In the genomic region with DNA sequence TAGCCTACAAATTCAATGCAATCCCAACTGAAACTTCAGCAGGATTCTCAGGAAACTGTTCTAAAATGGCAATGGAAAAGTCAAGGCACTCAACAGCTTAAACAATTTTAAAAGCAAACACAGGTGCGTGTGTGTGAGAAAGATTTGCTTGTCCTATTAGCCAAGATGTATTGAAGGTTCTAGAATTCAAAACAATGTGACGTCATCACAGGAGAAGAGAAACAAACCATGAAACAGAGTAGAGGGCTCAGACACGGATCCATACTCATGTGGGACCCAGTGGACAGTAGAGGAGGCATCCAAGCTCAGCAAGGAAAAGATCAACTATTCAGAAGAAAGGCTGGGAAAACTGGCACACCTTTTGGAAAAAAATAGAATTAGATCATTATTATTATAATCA, we compare ENCODE assay signal across 11 cellular contexts.
"Had no signal": no experiment of that assay in that cellular context is flagged by ENCODE, and none has a peak within 500 bp of the region (broad histone marks: within the 10 kb centered on the region; RNA-seq: fewer than 3 reads in every experiment).

No MANE protein-coding gene starts in this region.

- H3K9ac ChIP-seq: GM23248 had no signal

- ATAC-seq: GM23338, HCT116 had no signal

- H3K9me3 ChIP-seq: HAP-1 had no signal

- H3K27ac ChIP-seq: GM23248 had no signal

- H2AFZ ChIP-seq: GM23248, GM23338 had no signal

- H3K4me3 ChIP-seq: GM23248, GM23338, HAP-1 had no signal

- H3K4me2 ChIP-seq: GM23338 had no signal

- FAIRE-seq: H1, H54 had no signal

- H3K36me3 ChIP-seq: HAP-1 had no signal

- DNase-seq: GM23248, GOT3, H7, H9, HCEC 1CT, HFFc6 had no signal

- H3K4me1 ChIP-seq: HAP-1 had no signal
